Comparison of ENCODE assay signal across 17 cellular contexts in the genomic region with DNA sequence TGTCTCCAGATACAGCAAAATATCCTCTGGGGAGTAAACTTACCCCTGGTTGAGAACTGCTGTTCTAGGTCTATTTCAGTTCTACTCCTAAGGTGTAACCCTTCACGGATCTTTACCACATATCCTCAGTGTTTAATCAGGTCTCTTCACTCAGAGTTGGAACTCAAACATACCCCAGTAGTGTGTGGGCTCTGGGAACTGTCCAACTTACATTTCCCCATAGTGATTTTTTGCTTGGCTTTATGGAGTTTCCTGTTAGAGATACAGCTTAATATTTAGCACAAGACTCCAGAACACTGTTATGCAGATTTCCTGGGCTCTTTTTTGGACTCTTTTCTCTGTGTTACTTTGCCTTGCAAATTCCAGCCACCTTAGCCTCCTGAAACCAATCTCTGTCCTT. TPM values are rescaled to one million over a fixed set of nuclear protein-coding genes. Genes with fewer than 3 reads are reported as not detected.
DNase-seq lines count a peak whose midpoint lies in the region; ATAC-seq and TF ChIP-seq lines count a peak whose summit lies in the region.
"Had no signal": no experiment of that assay in that cellular context is flagged by ENCODE, and none has a peak within 500 bp of the region (broad histone marks: within the 10 kb centered on the region; RNA-seq: fewer than 3 reads in every experiment).

No MANE protein-coding gene starts in this region.

- no peak for TF ChIP-seq CTCF in HEK293 (tag by site-specific recombination; IDR thresholded peaks at IDR 0.05)
- TF ChIP-seq CTCF in fibroblast of pulmonary artery (IDR thresholded peaks at IDR 0.05; ENCODE audit: low read length, missing control alignments): no peak
- TF ChIP-seq CTCF in nephron progenitor cell (IDR thresholded peaks at IDR 0.05): no peak
- TF ChIP-seq CTCF in chondrocyte (IDR thresholded peaks at IDR 0.05): no peak

- no peaks in the 10 kb centered on the region for H3K36me3 ChIP-seq in HEK293 (ENCODE audit: control insufficient read depth in 2 of 2, insufficient read depth in 1 of 2, low read length in 2 of 2)
- H3K36me3 ChIP-seq: HAP-1 had no signal

- H3K36me3 Mint-ChIP-seq in nephron progenitor cell (ENCODE audit: low read depth) (peaks cover 6% of the 10 kb centered on the region), chondrocyte (ENCODE audit: low read depth) (no peaks in the 10 kb centered on the region)

- H3K27me3 Mint-ChIP-seq in nephron progenitor cell (ENCODE audit: low read depth, poor library complexity): peaks cover 13% of the 10 kb centered on the region
- no peaks in the 10 kb centered on the region for H3K27me3 Mint-ChIP-seq in chondrocyte (ENCODE audit: low read depth)
- H3K27me3 Mint-ChIP-seq: B cell had no signal

- H3K4me1 Mint-ChIP-seq in nephron progenitor cell: peaks cover 6% of the 10 kb centered on the region
- peaks cover 7% of the 10 kb centered on the region for H3K4me1 Mint-ChIP-seq in chondrocyte (ENCODE audit: low read depth)

- H3K4me3 ChIP-seq in HEK293 (ENCODE audit: low read depth, low read length): no peak overlapping the region
- H3K4me3 ChIP-seq in fibroblast of pulmonary artery (replicated peaks; ENCODE audit: low read depth, low read length): no peak overlapping the region
- H3K4me3 ChIP-seq: HAP-1, K562 had no signal

- H3K4me3 Mint-ChIP-seq in nephron progenitor cell (no peak overlapping the region), chondrocyte (ENCODE audit: unreplicated experiment) (no peak overlapping the region)
- H3K4me3 Mint-ChIP-seq: B cell; CD4-positive, alpha-beta T cell; HFFc6 had no signal

- DNase-seq in NCI-H526 treated with DMSO at 0.1 percent for 48 hours (lab: John Stamatoyannopoulos, UW) (peak; percentile 3), fibroblast of pulmonary artery (ENCODE audit: low read depth) (peak; percentile 20), nephron progenitor cell (no peak), chondrocyte (ENCODE audit: low spot score) (no peak)
- no peak for DNase-seq in NK-92 treated with Interleukin-12 subunit alpha and Interleukin-12 subunit beta, amount 100 ng/mL, for 24 hours (lab: John Stamatoyannopoulos, UW)
- no peak for DNase-seq in stimulated activated naive CD8-positive, alpha-beta T cell treated with anti-CD3 and anti-CD28 coated beads, Interleukin-15, Interleukin-2, amounts not matched to agents 100 U/mL and 50 U/mL, for 24 hours
- DNase-seq: ACHN; C1 segment of cervical spinal cord; Calu3; CD4-positive, alpha-beta T cell; DMS79; EL; HFFc6 had no signal

- peak overlapping the region; percentile 15 for H3K27ac Mint-ChIP-seq in nephron progenitor cell
- H3K27ac Mint-ChIP-seq in chondrocyte (ENCODE audit: unreplicated experiment): no peak overlapping the region
- H3K27ac Mint-ChIP-seq: B cell; CD4-positive, alpha-beta T cell; HFFc6 had no signal

- no peak for ATAC-seq in stimulated activated naive CD8-positive, alpha-beta T cell treated with anti-CD3 and anti-CD28 coated beads, Interleukin-15, Interleukin-2, amounts not matched to agents 100 U/mL and 50 U/mL, for 24 hours
- ATAC-seq: K562 had no signal

- CTCF ChIA-PET in HEK293 (lab: Yijun Ruan, JAX): interaction anchor here (0.5 to 0.6 kb wide), 2 partner anchors 154 to 211 kb away, joined by 3 to 4 read pairs; no protein-coding TSS in a partner anchor

- H3K9me3 ChIP-seq in HEK293 (ENCODE audit: control insufficient read depth, insufficient read depth, low read depth, low read length): no peaks in the 10 kb centered on the region

- no peak overlapping the region for H3K27ac ChIP-seq in HEK293 (ENCODE audit: extremely low read depth, low read depth, low read length)

- H3K9me3 Mint-ChIP-seq in nephron progenitor cell: peaks cover 11% of the 10 kb centered on the region
- peaks cover 6% of the 10 kb centered on the region for H3K9me3 Mint-ChIP-seq in chondrocyte (ENCODE audit: low read depth)

- POLR2A ChIA-PET in HEK293 (lab: Yijun Ruan, JAX): no interaction called here

- peaks cover 3% of the 10 kb centered on the region; the same call in 1 of the 2 replicates for H3K4me1 ChIP-seq in HEK293 (ENCODE audit: control insufficient read depth, insufficient read depth, low read length)

TF ChIP-seq in HEK293, 187 proteins besides CTCF, POLR2A, EP300 and RAD21:
- 0 out of 2 replicates have a peak, but pooled peaks have one; percentile 28 for TF ChIP-seq ZNF600 (tag by site-specific recombination; IDR thresholded peaks at IDR 0.05)
- TF ChIP-seq, protein P1, sequence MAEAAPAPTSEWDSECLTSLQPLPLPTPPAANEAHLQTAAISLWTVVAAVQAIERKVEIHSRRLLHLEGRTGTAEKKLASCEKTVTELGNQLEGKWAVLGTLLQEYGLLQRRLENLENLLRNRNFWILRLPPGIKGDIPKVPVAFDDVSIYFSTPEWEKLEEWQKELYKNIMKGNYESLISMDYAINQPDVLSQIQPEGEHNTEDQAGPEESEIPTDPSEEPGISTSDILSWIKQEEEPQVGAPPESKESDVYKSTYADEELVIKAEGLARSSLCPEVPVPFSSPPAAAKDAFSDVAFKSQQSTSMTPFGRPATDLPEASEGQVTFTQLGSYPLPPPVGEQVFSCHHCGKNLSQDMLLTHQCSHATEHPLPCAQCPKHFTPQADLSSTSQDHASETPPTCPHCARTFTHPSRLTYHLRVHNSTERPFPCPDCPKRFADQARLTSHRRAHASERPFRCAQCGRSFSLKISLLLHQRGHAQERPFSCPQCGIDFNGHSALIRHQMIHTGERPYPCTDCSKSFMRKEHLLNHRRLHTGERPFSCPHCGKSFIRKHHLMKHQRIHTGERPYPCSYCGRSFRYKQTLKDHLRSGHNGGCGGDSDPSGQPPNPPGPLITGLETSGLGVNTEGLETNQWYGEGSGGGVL (tag by site-specific recombination; IDR thresholded peaks at IDR 0.05): no peak
- TF ChIP-seq, protein P2, sequence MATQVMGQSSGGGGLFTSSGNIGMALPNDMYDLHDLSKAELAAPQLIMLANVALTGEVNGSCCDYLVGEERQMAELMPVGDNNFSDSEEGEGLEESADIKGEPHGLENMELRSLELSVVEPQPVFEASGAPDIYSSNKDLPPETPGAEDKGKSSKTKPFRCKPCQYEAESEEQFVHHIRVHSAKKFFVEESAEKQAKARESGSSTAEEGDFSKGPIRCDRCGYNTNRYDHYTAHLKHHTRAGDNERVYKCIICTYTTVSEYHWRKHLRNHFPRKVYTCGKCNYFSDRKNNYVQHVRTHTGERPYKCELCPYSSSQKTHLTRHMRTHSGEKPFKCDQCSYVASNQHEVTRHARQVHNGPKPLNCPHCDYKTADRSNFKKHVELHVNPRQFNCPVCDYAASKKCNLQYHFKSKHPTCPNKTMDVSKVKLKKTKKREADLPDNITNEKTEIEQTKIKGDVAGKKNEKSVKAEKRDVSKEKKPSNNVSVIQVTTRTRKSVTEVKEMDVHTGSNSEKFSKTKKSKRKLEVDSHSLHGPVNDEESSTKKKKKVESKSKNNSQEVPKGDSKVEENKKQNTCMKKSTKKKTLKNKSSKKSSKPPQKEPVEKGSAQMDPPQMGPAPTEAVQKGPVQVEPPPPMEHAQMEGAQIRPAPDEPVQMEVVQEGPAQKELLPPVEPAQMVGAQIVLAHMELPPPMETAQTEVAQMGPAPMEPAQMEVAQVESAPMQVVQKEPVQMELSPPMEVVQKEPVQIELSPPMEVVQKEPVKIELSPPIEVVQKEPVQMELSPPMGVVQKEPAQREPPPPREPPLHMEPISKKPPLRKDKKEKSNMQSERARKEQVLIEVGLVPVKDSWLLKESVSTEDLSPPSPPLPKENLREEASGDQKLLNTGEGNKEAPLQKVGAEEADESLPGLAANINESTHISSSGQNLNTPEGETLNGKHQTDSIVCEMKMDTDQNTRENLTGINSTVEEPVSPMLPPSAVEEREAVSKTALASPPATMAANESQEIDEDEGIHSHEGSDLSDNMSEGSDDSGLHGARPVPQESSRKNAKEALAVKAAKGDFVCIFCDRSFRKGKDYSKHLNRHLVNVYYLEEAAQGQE (tag by site-specific recombination; IDR thresholded peaks at IDR 0.05): peak; percentile 75; the same call in 1 of the 2 replicates
TF ChIP-seq in HEK293: peak in this region for 2.

RNA-seq across cellular contexts. Expression of gene LIN9, which starts 26.7 kb away (rescaled TPM):
- total RNA-seq in chondrocyte: 2.1 to 3.0 TPM (median 2.2 TPM) in 3 replicates

Comparison
In these comparisons a context has a peak if more than half of its experiments do, and no peak if none do; other contexts are left out.
1. DNase-seq: peak in NCI-H526 treated with DMSO at 0.1 percent for 48 hours (single experiment) and fibroblast of pulmonary artery (single experiment); none in nephron progenitor cell (single experiment), NK-92 treated with Interleukin-12 subunit alpha and Interleukin-12 subunit beta, amount 100 ng/mL, for 24 hours (single experiment), chondrocyte (single experiment) and stimulated activated naive CD8-positive, alpha-beta T cell treated with anti-CD3 and anti-CD28 coated beads, Interleukin-15, Interleukin-2, amounts not matched to agents 100 U/mL and 50 U/mL, for 24 hours (single experiment).